13 cellular contexts compared by ENCODE assay signal in genomic region chr2:150732064-150732463, GRCh38.
DNase-seq lines count a peak whose midpoint lies in the region; ATAC-seq and TF ChIP-seq lines count a peak whose summit lies in the region.
"Had no signal": no experiment of that assay in that cellular context is flagged by ENCODE, and none has a peak within 500 bp of the region (broad histone marks: within the 10 kb centered on the region; RNA-seq: fewer than 3 reads in every experiment).

No MANE protein-coding gene starts in this region.

- H3K9me3 Mint-ChIP-seq in activated naive CD4-positive, alpha-beta T cell treated with anti-CD3 and anti-CD28 coated beads, Interleukin-2, amount 50 U/mL, for 72 hours = no peaks in the 10 kb centered on the region

- ATAC-seq in HG02610 (IDR thresholded peaks at IDR 0.05; ENCODE audit: unreplicated experiment) (peak; percentile 58), HG03045 (IDR thresholded peaks at IDR 0.05; ENCODE audit: unreplicated experiment) (no peak)
- ATAC-seq in activated naive CD4-positive, alpha-beta T cell treated with anti-CD3 and anti-CD28 coated beads, Interleukin-2, amount 50 U/mL, for 72 hours = no peak

- TF ChIP-seq CTCF in GM13976 (IDR thresholded peaks at IDR 0.05; ENCODE audit: borderline replicate concordance, control extremely low read depth, extremely low read depth, insufficient read depth, missing control alignments) (no peak), GM10248 (IDR thresholded peaks at IDR 0.05; ENCODE audit: control extremely low read depth, extremely low read depth, low read depth, missing control alignments) (no peak)

- H3K36me3 Mint-ChIP-seq in activated naive CD4-positive, alpha-beta T cell treated with anti-CD3 and anti-CD28 coated beads, Interleukin-2, amount 50 U/mL, for 72 hours = no peaks in the 10 kb centered on the region

- DNase-seq in AG20443 (ENCODE audit: low spot score) (peak; percentile 43), RPMI7951 (ENCODE audit: low read depth) (peak; percentile 13), glomerular visceral epithelial cell (ENCODE audit: extremely low spot score) (peak; percentile 63), GM13976 (ENCODE audit: low spot score) (no peak), GM10248 (ENCODE audit: extremely low spot score) (no peak)
- no peak for DNase-seq in activated naive CD4-positive, alpha-beta T cell treated with anti-CD3 and anti-CD28 coated beads, Interleukin-2, amount 50 U/mL, for 72 hours (ENCODE audit: low spot score in 2 of 2)
- DNase-seq: activated CD8-positive, alpha-beta memory T cell treated with anti-CD3 and anti-CD28 coated beads for 24 hours; aorta; GOT3; NCI-H524; T-helper 1 cell had no signal

- in situ Hi-C loops in GM13976 (cut with MboI; ENCODE audit: low sequenced_read_pairs, unreplicated experiment) = no loop called here

- POLR2A ChIA-PET in GM10248 (lab: Yijun Ruan, JAX) = no interaction called here

- no peak overlapping the region for H3K27ac Mint-ChIP-seq in activated naive CD4-positive, alpha-beta T cell treated with anti-CD3 and anti-CD28 coated beads, Interleukin-2, amount 50 U/mL, for 72 hours

- CTCF ChIA-PET in GM10248 (lab: Yijun Ruan, JAX) = interaction anchor here (1.8 to 2.0 kb wide), 2 partner anchors 14 to 21 kb away, joined by 4 read pairs; no protein-coding TSS in a partner anchor

Comparison
In these comparisons a context has a peak if more than half of its experiments do, and no peak if none do; other contexts are left out.
1. DNase-seq: peak in AG20443 (single experiment), RPMI7951 (single experiment) and glomerular visceral epithelial cell (single experiment); none in activated naive CD4-positive, alpha-beta T cell treated with anti-CD3 and anti-CD28 coated beads, Interleukin-2, amount 50 U/mL, for 72 hours (0 of 2), GM13976 (single experiment) and GM10248 (single experiment).